ENCODE assay signal across 8 cellular contexts in the genomic region with DNA sequence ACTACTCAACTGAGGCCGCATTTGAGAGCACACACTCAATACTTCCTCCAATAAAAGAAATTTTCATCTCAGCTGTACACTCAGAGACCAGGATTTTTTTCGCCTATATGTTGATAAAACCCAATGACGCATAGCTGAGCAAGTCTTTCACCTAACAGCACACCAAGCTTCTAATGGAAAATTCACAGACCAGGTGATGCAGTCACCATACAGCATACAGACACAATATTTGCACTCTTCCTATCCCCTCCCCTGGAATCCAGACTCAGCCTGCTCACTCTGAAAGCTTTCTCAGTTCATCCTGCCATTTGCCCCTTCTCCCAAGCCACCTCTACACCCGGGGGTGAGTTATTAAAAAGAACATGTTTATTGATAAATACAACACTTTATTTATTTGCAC. TPM values are rescaled to one million over a fixed set of nuclear protein-coding genes. Genes with fewer than 3 reads are reported as not detected.
DNase-seq lines count a peak whose midpoint lies in the region; ATAC-seq and TF ChIP-seq lines count a peak whose summit lies in the region.

No MANE protein-coding gene starts in this region.

- H3K9me3 ChIP-seq in SK-N-MC (ENCODE audit: low read depth, low read length) = no peaks in the 10 kb centered on the region
- no peaks in the 10 kb centered on the region for H3K9me3 ChIP-seq in esophagus (ENCODE audit: control insufficient read depth in 2 of 2, insufficient read depth in 1 of 2, low read depth in 1 of 2, low read length in 1 of 2)

- H3K4me1 Mint-ChIP-seq in progenitor cell of endocrine pancreas (ENCODE audit: low read depth) = peaks cover 24% of the 10 kb centered on the region

- peak; percentile 52 for DNase-seq in Caki2 (ENCODE audit: low read depth)
- peak; percentile 35 for DNase-seq in HS-27A (ENCODE audit: low read depth)
- DNase-seq in SK-N-MC (ENCODE audit: low read depth, low spot score) = no peak
- DNase-seq in progenitor cell of endocrine pancreas (ENCODE audit: low spot score, unreplicated experiment) = no peak
- DNase-seq in activated CD8-positive, alpha-beta memory T cell treated with anti-CD3 and anti-CD28 coated beads for 24 hours = no peak

- no peak for TF ChIP-seq CTCF in progenitor cell of endocrine pancreas (IDR thresholded peaks at IDR 0.05; ENCODE audit: unreplicated experiment)

- ATAC-seq in GM21737 (IDR thresholded peaks at IDR 0.05; ENCODE audit: unreplicated experiment) = no peak
- ATAC-seq in HG02798 (IDR thresholded peaks at IDR 0.05; ENCODE audit: poor library complexity, unreplicated experiment) = no peak

- in situ Hi-C loops in Caki2 (cut with HindIII; ENCODE audit: low pct_unique_long_range_greater_than_20kb, low sequenced_read_pairs) = no loop called here

- peak overlapping the region; percentile 69 for H3K9ac ChIP-seq in SK-N-MC (ENCODE audit: insufficient read length)

- WGBS in esophagus, 2 donors = 37% methylated on average over 4 of the region's 4 CpGs

- H3K4me3 ChIP-seq in SK-N-MC = peak overlapping the region; percentile 81
- H3K4me3 ChIP-seq in esophagus (ENCODE audit: low read depth in 1 of 2, low read length in 2 of 2) = peak overlapping the region in 1 of 2 donors; percentile 85

- no peaks in the 10 kb centered on the region for H3K9me3 Mint-ChIP-seq in progenitor cell of endocrine pancreas (ENCODE audit: low read depth)

- H3K4me1 ChIP-seq in esophagus (ENCODE audit: control insufficient read depth in 2 of 2, insufficient read depth in 2 of 2, low read length in 1 of 2) = peaks cover 2 to 3% of the 10 kb centered on the region in 2 donors

- H3K27ac ChIP-seq in SK-N-MC = 0 out of 2 replicates have a peak overlapping the region, but pooled peaks have one; percentile 79
- peak overlapping the region; percentile 1 to 60 for H3K27ac ChIP-seq in esophagus (ENCODE audit: low read depth in 2 of 2, low read length in 1 of 2)

- H3K27me3 ChIP-seq in esophagus (ENCODE audit: control insufficient read depth in 1 of 2, insufficient read depth in 2 of 2, low read length in 2 of 2) = no peaks in the 10 kb centered on the region

- no peaks in the 10 kb centered on the region for H3K36me3 ChIP-seq in SK-N-MC (ENCODE audit: insufficient read depth, low read length)
- H3K36me3 ChIP-seq in esophagus (ENCODE audit: control insufficient read depth in 2 of 2, insufficient read depth in 2 of 2, low read length in 1 of 2) = no peaks in the 10 kb centered on the region

- peak overlapping the region; percentile 98 for H3K27ac Mint-ChIP-seq in progenitor cell of endocrine pancreas

- H3K27me3 Mint-ChIP-seq in progenitor cell of endocrine pancreas = no peaks in the 10 kb centered on the region

- H3K36me3 Mint-ChIP-seq in progenitor cell of endocrine pancreas (ENCODE audit: insufficient read depth) = peaks cover 3% of the 10 kb centered on the region

- H3K4me3 Mint-ChIP-seq in progenitor cell of endocrine pancreas (ENCODE audit: low read depth) = peak overlapping the region; percentile 94

RNA-seq across cellular contexts. Expression of gene TBC1D5, which starts 1.7 kb away (rescaled TPM):
- 31.2 and 69.2 TPM in 2 replicates for total RNA-seq in Caki2 (2014; rRNA removed; shearing (Covaris generic); ENCODE audit: low replicate concordance)
- polyA plus RNA-seq in esophagus = 1 to 10 TPM; 4.5 to 6.7 TPM
- 51.8 and 55.6 TPM in 2 replicates for total RNA-seq in progenitor cell of endocrine pancreas

Comparison
In these comparisons a context has a peak if more than half of its experiments do, and no peak if none do; other contexts are left out.
1. DNase-seq: peak in Caki2 (single experiment) and HS-27A (single experiment); none in SK-N-MC (single experiment), progenitor cell of endocrine pancreas (single experiment) and activated CD8-positive, alpha-beta memory T cell treated with anti-CD3 and anti-CD28 coated beads for 24 hours (single experiment).